26 cellular contexts compared by ENCODE assay signal in genomic region chr1:181763736-181764135, GRCh38.
"Had no signal": no experiment of that assay in that cellular context is flagged by ENCODE, and none has a peak within 500 bp of the region (broad histone marks: within the 10 kb centered on the region; RNA-seq: fewer than 3 reads in every experiment).

No MANE protein-coding gene starts in this region.

- H3K36me3 ChIP-seq: brain microvascular endothelial cell, colonic mucosa had no signal

- H3K36me3 Mint-ChIP-seq: activated CD4-positive, alpha-beta memory T cell treated with anti-CD3 and anti-CD28 coated beads for 36 hours; activated naive CD8-positive, alpha-beta T cell had no signal

- H3K4me3 ChIP-seq: colonic mucosa had no signal

- DNase-seq: activated CD4-positive, alpha-beta memory T cell treated with anti-CD3 and anti-CD28 coated beads for 36 hours; activated CD4-positive, alpha-beta T cell treated with anti-CD3 and anti-CD28 coated beads, Interleukin-2, amount 10 ng/mL, durations not matched to agents 7 days and 5 days; activated CD4-positive, CD25-positive, alpha-beta regulatory T cell; activated gamma-delta T cell; activated naive CD4-positive, alpha-beta T cell treated with anti-CD3 and anti-CD28 coated beads for 36 hours; activated T-cell treated with anti-CD3 and anti-CD28 coated beads for 4 hours; activated T-cell treated with anti-CD3 and anti-CD28 coated beads, Interleukin-2, amount 50 U/mL, for 48 hours; brain microvascular endothelial cell; colonic mucosa; Karpas-422; NCI-H1048; NCI-H146; NCI-H187 treated with DMSO at 0.1 percent for 48 hours; NCI-H2081 treated with DMSO at 0.1 percent for 48 hours; NCI-H2171 treated with DMSO at 0.1 percent for 48 hours; NCI-H226; NCI-H526; NCI-H82; RPMI8226; SHP77; T-helper 2 cell; T1000 had no signal

- H3K4me3 Mint-ChIP-seq: activated CD4-positive, alpha-beta memory T cell treated with anti-CD3 and anti-CD28 coated beads for 36 hours; activated CD4-positive, alpha-beta T cell treated with anti-CD3 and anti-CD28 coated beads, Interleukin-2, amount 10 ng/mL, durations not matched to agents 7 days and 5 days; activated naive CD4-positive, alpha-beta T cell treated with anti-CD3 and anti-CD28 coated beads for 36 hours; activated naive CD8-positive, alpha-beta T cell; activated T-helper 17 cell treated with anti-CD3 and anti-CD28 coated beads, Interleukin-2, amount 50 U/mL, for 72 hours had no signal

- ATAC-seq: activated T-helper 17 cell treated with anti-CD3 and anti-CD28 coated beads, Interleukin-2, amount 50 U/mL, for 72 hours; Panc1 had no signal

- H3K9me3 Mint-ChIP-seq: activated CD4-positive, alpha-beta memory T cell treated with anti-CD3 and anti-CD28 coated beads for 36 hours; activated CD4-positive, alpha-beta T cell treated with anti-CD3 and anti-CD28 coated beads, Interleukin-2, amount 10 ng/mL, durations not matched to agents 7 days and 5 days; activated naive CD4-positive, alpha-beta T cell treated with anti-CD3 and anti-CD28 coated beads for 36 hours; activated T-helper 17 cell treated with anti-CD3 and anti-CD28 coated beads, Interleukin-2, amount 50 U/mL, for 72 hours had no signal

- H3K4me1 Mint-ChIP-seq: activated CD4-positive, alpha-beta T cell treated with anti-CD3 and anti-CD28 coated beads, Interleukin-2, amount 10 ng/mL, durations not matched to agents 7 days and 5 days; activated T-helper 17 cell treated with anti-CD3 and anti-CD28 coated beads, Interleukin-2, amount 50 U/mL, for 72 hours had no signal

- H3K27ac Mint-ChIP-seq: activated CD4-positive, alpha-beta memory T cell treated with anti-CD3 and anti-CD28 coated beads for 36 hours; activated CD4-positive, alpha-beta T cell treated with anti-CD3 and anti-CD28 coated beads, Interleukin-2, amount 10 ng/mL, durations not matched to agents 7 days and 5 days; activated naive CD4-positive, alpha-beta T cell treated with anti-CD3 and anti-CD28 coated beads for 36 hours; activated naive CD8-positive, alpha-beta T cell; activated T-helper 17 cell treated with anti-CD3 and anti-CD28 coated beads, Interleukin-2, amount 50 U/mL, for 72 hours had no signal

- H3K27me3 ChIP-seq: brain microvascular endothelial cell, colonic mucosa had no signal

- FAIRE-seq: TTC549 had no signal

- H3K27me3 Mint-ChIP-seq: activated CD4-positive, alpha-beta memory T cell treated with anti-CD3 and anti-CD28 coated beads for 36 hours had no signal
